In the genomic region with DNA sequence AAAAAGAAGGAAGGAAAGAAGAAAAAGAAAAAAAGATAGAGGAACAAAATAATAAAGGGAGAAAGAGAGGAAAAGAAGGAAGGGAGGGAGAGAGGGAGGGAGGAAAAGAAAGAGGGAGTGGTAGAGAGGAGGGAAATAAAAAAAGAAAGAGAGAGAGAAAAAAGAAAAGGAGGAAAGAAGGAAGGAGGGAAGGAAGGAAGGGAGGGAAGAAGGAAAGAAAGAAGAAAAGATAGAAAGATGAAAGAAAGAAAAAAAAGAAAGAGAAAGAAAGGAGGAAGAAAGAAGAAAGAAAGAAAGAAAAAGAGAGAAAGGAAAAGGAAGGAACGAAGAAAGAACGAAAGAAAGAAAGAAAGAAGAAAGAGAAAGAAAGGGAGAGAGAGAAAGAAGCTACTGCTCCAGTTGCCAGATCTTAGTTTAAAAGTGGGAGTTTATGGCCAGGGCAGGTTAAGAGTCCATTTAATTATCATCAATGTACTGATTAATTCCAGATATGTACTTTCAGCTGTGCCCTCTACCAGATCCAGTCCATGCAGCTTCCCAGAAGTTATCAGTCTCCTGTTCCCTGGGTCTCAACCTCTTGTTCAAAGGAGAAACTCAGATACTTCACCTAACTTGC, we compare ENCODE assay signal across 16 cellular contexts.
DNase-seq lines count a peak whose midpoint lies in the region; ATAC-seq, FAIRE-seq and TF ChIP-seq lines count a peak whose summit lies in the region.
"Had no signal": no experiment of that assay in that cellular context is flagged by ENCODE, and none has a peak within 500 bp of the region (broad histone marks: within the 10 kb centered on the region; RNA-seq: fewer than 3 reads in every experiment).

No MANE protein-coding gene starts in this region.

- no peak overlapping the region for H3K4me2 ChIP-seq in mammary epithelial cell (ENCODE audit: insufficient read depth, low read depth, low read length)

- no TSS peak for BruUV-seq in MCF 10A (replicated peaks; lab: Mats Ljungman, UMichigan)
- BruUV-seq in mammary epithelial cell (replicated peaks; lab: Mats Ljungman, UMichigan), result no TSS peak
- no TSS peak for BruUV-seq in Panc1 (replicated peaks; lab: Mats Ljungman, UMichigan)

- H3K27ac Mint-ChIP-seq in MCF 10A (ENCODE audit: low read depth, unreplicated experiment), result peak overlapping the region; percentile 13
- H3K27ac Mint-ChIP-seq: CD4-positive, alpha-beta memory T cell; H9 had no signal

- no peak overlapping the region for H2AFZ ChIP-seq in mammary epithelial cell (ENCODE audit: low read depth, low read length)

- no peak for TF ChIP-seq EP300 in upper lobe of left lung (IDR thresholded peaks at IDR 0.05)

- H3K27ac ChIP-seq in mammary epithelial cell (ENCODE audit: insufficient read depth, low read depth, low read length), result no peak overlapping the region
- peak overlapping the region; percentile 1; the same call in 1 of the 2 replicates for H3K27ac ChIP-seq in Panc1 (ENCODE audit: low read length)
- H3K27ac ChIP-seq in foreskin keratinocyte, result no peak overlapping the region
- no peak overlapping the region for H3K27ac ChIP-seq in upper lobe of left lung
- H3K27ac ChIP-seq in small intestine (ENCODE audit: low read depth in 1 of 2, low read length in 1 of 2), result no peak overlapping the region

- H3K27me3 ChIP-seq in mammary epithelial cell (ENCODE audit: insufficient read depth, low read length), result no peaks in the 10 kb centered on the region
- no peaks in the 10 kb centered on the region for H3K27me3 ChIP-seq in Panc1 (ENCODE audit: control insufficient read depth, insufficient read depth, low read length)
- no peaks in the 10 kb centered on the region for H3K27me3 ChIP-seq in foreskin keratinocyte
- no peaks in the 10 kb centered on the region for H3K27me3 ChIP-seq in upper lobe of left lung
- H3K27me3 ChIP-seq in small intestine (ENCODE audit: control insufficient read depth in 2 of 2, insufficient read depth in 2 of 2, low read length in 2 of 2), result no peaks in the 10 kb centered on the region
- H3K27me3 ChIP-seq: BE2C had no signal

- intact Hi-C loops in MCF 10A (cut with micrococcal nuclease), result no loop called here
- intact Hi-C loops in mammary epithelial cell (cut with micrococcal nuclease), result no loop called here
- intact Hi-C loops in Panc1 (cut with micrococcal nuclease; ENCODE audit: unreplicated experiment), result no loop called here

- H3K36me3 ChIP-seq in mammary epithelial cell (ENCODE audit: insufficient read depth, low read length), result no peaks in the 10 kb centered on the region
- H3K36me3 ChIP-seq in Panc1 (ENCODE audit: control insufficient read depth, insufficient read depth, low read length), result no peaks in the 10 kb centered on the region
- no peaks in the 10 kb centered on the region for H3K36me3 ChIP-seq in upper lobe of left lung
- H3K36me3 ChIP-seq in small intestine (ENCODE audit: control insufficient read depth in 2 of 2, insufficient read depth in 2 of 2, low read length in 2 of 2), result no peaks in the 10 kb centered on the region
- H3K36me3 ChIP-seq: BE2C had no signal

- H3K9ac ChIP-seq in mammary epithelial cell (ENCODE audit: insufficient read depth, low read length), result no peak overlapping the region

- no peaks in the 10 kb centered on the region for H3K27me3 Mint-ChIP-seq in MCF 10A (ENCODE audit: insufficient read depth, unreplicated experiment)
- H3K27me3 Mint-ChIP-seq: CD4-positive, alpha-beta memory T cell had no signal

- peaks cover 22% of the 10 kb centered on the region for H3K9me3 Mint-ChIP-seq in MCF 10A (ENCODE audit: unreplicated experiment)
- H3K9me3 Mint-ChIP-seq: H9 had no signal

- dilution Hi-C loops in mammary epithelial cell (cut with HindIII; ENCODE audit: low sequenced_read_pairs), result no loop called here

- H3K4me1 ChIP-seq in mammary epithelial cell (ENCODE audit: insufficient read depth, low read length), result no peaks in the 10 kb centered on the region
- H3K4me1 ChIP-seq in Panc1 (ENCODE audit: control insufficient read depth, insufficient read depth, low read length), result no peaks in the 10 kb centered on the region
- no peaks in the 10 kb centered on the region for H3K4me1 ChIP-seq in foreskin keratinocyte
- no peaks in the 10 kb centered on the region for H3K4me1 ChIP-seq in upper lobe of left lung
- H3K4me1 ChIP-seq in small intestine (ENCODE audit: control insufficient read depth in 2 of 2, insufficient read depth in 1 of 2, low read depth in 1 of 2, low read length in 1 of 2), result no peaks in the 10 kb centered on the region

- H3K4me3 ChIP-seq in mammary epithelial cell (replicated peaks in 1 of 3; ENCODE audit: insufficient read depth in 1 of 3, low read depth in 2 of 3, low read length in 3 of 3) (no peak overlapping the region), Panc1 (ENCODE audit: low read depth in 2 of 2, low read length in 2 of 2) (no peak overlapping the region), upper lobe of left lung (no peak overlapping the region), small intestine (ENCODE audit: low read depth in 1 of 2, low read length in 2 of 2) (no peak overlapping the region)
- H3K4me3 ChIP-seq: GM12878 had no signal

- no peak overlapping the region for H3K4me3 Mint-ChIP-seq in MCF 10A (ENCODE audit: unreplicated experiment)
- H3K4me3 Mint-ChIP-seq: CD4-positive, alpha-beta memory T cell; H9 had no signal

- CTCF ChIA-PET in MCF 10A (lab: Yijun Ruan, JAX) (interaction anchor here (0.5 kb wide), 1 partner anchor 41 kb away, joined by 3 read pairs; no protein-coding TSS in a partner anchor), mammary epithelial cell (lab: Charles Lee; ENCODE audit: low non-redundant PET) (no interaction called here), Panc1 (lab: Charles Lee) (no interaction called here)

- TF ChIP-seq POLR2A in upper lobe of left lung (IDR thresholded peaks at IDR 0.05), result no peak

- H3K36me3 Mint-ChIP-seq in MCF 10A (ENCODE audit: insufficient read depth, unreplicated experiment), result no peaks in the 10 kb centered on the region
- H3K36me3 Mint-ChIP-seq: CD4-positive, alpha-beta memory T cell had no signal

- no peak for TF ChIP-seq CTCF in MCF 10A (IDR thresholded peaks at IDR 0.05; ENCODE audit: unreplicated experiment)
- no peak for TF ChIP-seq CTCF in mammary epithelial cell (conservative IDR thresholded peaks at IDR 0.05 in 1 of 2, IDR thresholded peaks at IDR 0.05 in 1 of 2; ENCODE audit: extremely low read depth in 1 of 2, insufficient read depth in 1 of 2, low read depth in 1 of 2, low read length in 2 of 2)
- TF ChIP-seq CTCF in Panc1 (IDR thresholded peaks at IDR 0.05), result no peak
- no peak for TF ChIP-seq CTCF in foreskin keratinocyte (conservative IDR thresholded peaks at IDR 0.05)
- TF ChIP-seq CTCF in upper lobe of left lung (IDR thresholded peaks at IDR 0.05), result no peak

- DNase-seq in MCF 10A (ENCODE audit: unreplicated experiment) (no peak), mammary epithelial cell (no peak), Panc1 (ENCODE audit: low read depth, low spot score) (no peak), foreskin keratinocyte (no peak), upper lobe of left lung (no peak), small intestine (no peak)
- DNase-seq: 8988T; BE2C; C1 segment of cervical spinal cord; Calu3; CD4-positive, alpha-beta memory T cell; DMS79 treated with DMSO at 0.1 percent for 48 hours; H9 had no signal

- no peak for FAIRE-seq in small intestine (lab: Jason Lieb, UNC)
- FAIRE-seq: GM12878, H1 had no signal

- POLR2A ChIA-PET in MCF 10A (lab: Yijun Ruan, JAX), result no interaction called here
- POLR2A ChIA-PET in Panc1 (lab: Charles Lee), result no interaction called here

- WGBS in mammary epithelial cell (ENCODE audit: low coverage, missing lambda C conversion rate), result no CpG with 5 or more reads among the region's 2 CpGs
- WGBS in upper lobe of left lung, 2 donors, result 85 to 92% methylated on average over 2 of the region's 2 CpGs
- 82 to 91% (median 88%) methylated on average over 2 of the region's 2 CpGs for WGBS in small intestine, 3 donors

- in situ Hi-C loops in mammary epithelial cell (cut with MboI; ENCODE audit: low sequenced_read_pairs in 2 of 2) (no loop called here), Panc1 (cut with HindIII; ENCODE audit: low pct_unique_long_range_greater_than_20kb, low sequenced_read_pairs) (no loop called here)

- H3K79me2 ChIP-seq in mammary epithelial cell (ENCODE audit: insufficient read depth, low read length), result no peaks in the 10 kb centered on the region

- ATAC-seq in Panc1 (no peak), foreskin keratinocyte (peak; percentile 20), upper lobe of left lung (ENCODE audit: low FRiP score in 2 of 2) (no peak), HG03469 (IDR thresholded peaks at IDR 0.05; ENCODE audit: unreplicated experiment) (no peak)
- ATAC-seq: GM12878 had no signal

- no peaks in the 10 kb centered on the region for H4K20me1 ChIP-seq in mammary epithelial cell (ENCODE audit: insufficient read depth, low read length)

- H3K9me3 ChIP-seq in mammary epithelial cell (replicated peaks; ENCODE audit: insufficient read depth, low read length), result no peaks in the 10 kb centered on the region
- no peaks in the 10 kb centered on the region for H3K9me3 ChIP-seq in Panc1 (ENCODE audit: control insufficient read depth, insufficient read depth, low read depth, low read length)
- no peaks in the 10 kb centered on the region for H3K9me3 ChIP-seq in upper lobe of left lung
- H3K9me3 ChIP-seq in small intestine (ENCODE audit: control insufficient read depth, low read depth), result no peaks in the 10 kb centered on the region
- H3K9me3 ChIP-seq: BE2C had no signal

- H3K4me1 Mint-ChIP-seq in MCF 10A (ENCODE audit: insufficient read depth, unreplicated experiment), result no peaks in the 10 kb centered on the region
- H3K4me1 Mint-ChIP-seq: CD4-positive, alpha-beta memory T cell; H9 had no signal
